8 cellular contexts compared by ENCODE assay signal in the genomic region with DNA sequence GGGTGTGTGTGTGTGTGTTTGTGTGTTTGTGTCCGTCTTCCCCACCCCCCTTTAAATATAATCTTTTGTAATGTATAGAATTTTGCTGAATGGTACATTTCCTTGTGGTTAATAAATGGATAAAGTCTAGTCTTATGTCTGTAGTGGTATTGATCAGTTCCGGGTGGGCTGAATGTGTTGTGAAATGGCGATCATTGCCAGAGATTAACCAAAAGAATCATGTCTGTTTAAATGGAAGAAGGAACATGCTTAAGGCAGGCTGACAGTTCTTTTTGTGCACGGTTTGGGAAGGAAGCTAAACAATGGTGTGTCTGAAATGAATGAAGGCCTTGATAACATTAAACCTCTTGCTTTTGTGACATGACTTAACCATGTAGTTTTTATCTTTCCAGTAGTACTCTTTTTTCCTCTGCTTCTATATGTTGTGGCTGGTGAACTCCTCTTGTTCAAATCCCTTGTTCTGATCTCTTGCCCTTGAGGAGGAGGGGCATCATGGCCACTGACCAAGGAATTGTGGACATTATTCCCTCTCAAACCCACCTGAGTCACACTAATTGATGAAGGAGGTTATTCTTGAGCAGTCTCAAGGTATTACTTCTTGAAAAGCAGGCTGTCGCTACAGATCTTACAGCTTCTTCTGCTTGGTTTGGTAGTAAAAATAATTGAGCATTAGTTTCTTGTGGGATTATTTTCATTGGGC. TPM values are rescaled to one million over a fixed set of nuclear protein-coding genes. Genes with fewer than 3 reads are reported as not detected.
DNase-seq lines count a peak whose midpoint lies in the region; ATAC-seq and TF ChIP-seq lines count a peak whose summit lies in the region.

No MANE protein-coding gene starts in this region.

- H3K4me1 ChIP-seq in Caco-2: peaks cover 10% of the 10 kb centered on the region; the same call in 1 of the 2 replicates
- H3K4me1 ChIP-seq in MM.1S (ENCODE audit: low read length): peaks cover 6% of the 10 kb centered on the region; the same call in 1 of the 2 replicates
- peaks cover 8 to 46% of the 10 kb centered on the region in 2 donors for H3K4me1 ChIP-seq in duodenal mucosa (ENCODE audit: control insufficient read depth in 1 of 2, insufficient read depth in 2 of 2, low read length in 2 of 2)

- no peaks in the 10 kb centered on the region for H3K9me3 Mint-ChIP-seq in Caco-2 (ENCODE audit: unreplicated experiment)
- no peaks in the 10 kb centered on the region for H3K9me3 Mint-ChIP-seq in natural killer cell

- H3K27ac Mint-ChIP-seq in Caco-2 (ENCODE audit: unreplicated experiment) (no peak overlapping the region), natural killer cell (peak overlapping the region in 1 of 2 donors; percentile 37)

- H3K4me1 Mint-ChIP-seq in Caco-2 (ENCODE audit: low read depth, unreplicated experiment): peaks cover 26% of the 10 kb centered on the region
- H3K4me1 Mint-ChIP-seq in natural killer cell: peaks cover 59 to 66% of the 10 kb centered on the region in 2 donors

- intact Hi-C loops in Caco-2 (cut with micrococcal nuclease; ENCODE audit: unreplicated experiment): loop anchor here (5.0 kb wide), 1 partner anchor 66 kb away; no protein-coding TSS in a partner anchor
- intact Hi-C loops in natural killer cell (cut with micrococcal nuclease): no loop called here

- POLR2A ChIA-PET in Caco-2 (lab: Charles Lee): no interaction called here

- no peak for ATAC-seq in natural killer cell
- no peak for ATAC-seq in GM21381 (IDR thresholded peaks at IDR 0.05; ENCODE audit: unreplicated experiment)
- no peak for ATAC-seq in HG02623 (IDR thresholded peaks at IDR 0.05; ENCODE audit: unreplicated experiment)

- H3K36me3 Mint-ChIP-seq in Caco-2 (ENCODE audit: insufficient read depth, unreplicated experiment) (peaks cover 14% of the 10 kb centered on the region), natural killer cell (no peaks in the 10 kb centered on the region)

- H3K4me3 ChIP-seq in Caco-2 (ENCODE audit: low read depth, low read length) (peak overlapping the region; percentile 56), MM.1S (ENCODE audit: low read length) (no peak overlapping the region), duodenal mucosa (ENCODE audit: low read depth in 1 of 2, low read length in 2 of 2) (peak overlapping the region; percentile 74 to 85)

- H3K9ac ChIP-seq in MM.1S (ENCODE audit: low read length) (no peak overlapping the region), duodenal mucosa (ENCODE audit: low read depth in 1 of 2, low read length in 2 of 2) (peak overlapping the region; percentile 21 to 55)

- H3K9me3 ChIP-seq in Caco-2: no peaks in the 10 kb centered on the region
- H3K9me3 ChIP-seq in MM.1S (replicated peaks; ENCODE audit: insufficient read depth, low read length): no peaks in the 10 kb centered on the region
- H3K9me3 ChIP-seq in duodenal mucosa (ENCODE audit: control insufficient read depth in 1 of 2, low read length in 2 of 2): no peaks in the 10 kb centered on the region

- H3K36me3 ChIP-seq in Caco-2 (ENCODE audit: control insufficient read depth, insufficient read depth, low read length): no peaks in the 10 kb centered on the region
- H3K36me3 ChIP-seq in MM.1S (replicated peaks; ENCODE audit: insufficient read depth, low read length): no peaks in the 10 kb centered on the region
- no peaks in the 10 kb centered on the region for H3K36me3 ChIP-seq in duodenal mucosa (ENCODE audit: control insufficient read depth in 1 of 2, insufficient read depth in 2 of 2, low read length in 2 of 2)

- TF ChIP-seq CTCF in Caco-2 (IDR thresholded peaks at IDR 0.05; ENCODE audit: insufficient read depth in 1 of 2, low read depth in 1 of 2, low read length in 1 of 2, severe bottlenecking in 1 of 2, unreplicated experiment in 1 of 2) (no peak), MM.1S (IDR thresholded peaks at IDR 0.05; ENCODE audit: low read length) (no peak), natural killer cell (IDR thresholded peaks at IDR 0.05) (no peak), GM20000 (IDR thresholded peaks at IDR 0.05; ENCODE audit: extremely low read depth, missing control alignments) (no peak)

- peak overlapping the region; percentile 89; the same call in 1 of the 2 replicates for H3K4me2 ChIP-seq in MM.1S (ENCODE audit: low read depth, low read length)

- no TSS peak for BruUV-seq in Caco-2 (replicated peaks; lab: Mats Ljungman, UMichigan)

- H3K4me3 Mint-ChIP-seq in Caco-2 (ENCODE audit: unreplicated experiment): peak overlapping the region; percentile 99
- peak overlapping the region; percentile 96 for H3K4me3 Mint-ChIP-seq in natural killer cell

- no peak for DNase-seq in Caco-2
- DNase-seq in MM.1S: no peak
- DNase-seq in natural killer cell: no peak
- DNase-seq in activated gamma-delta T cell (lab: John Stamatoyannopoulos, UW): no peak
- no peak for DNase-seq in GM20000 (ENCODE audit: low spot score)

- H3K27ac ChIP-seq in MM.1S (ENCODE audit: low read length) (no peak overlapping the region), duodenal mucosa (ENCODE audit: low read depth, low read length) (no peak overlapping the region)

- H3F3A ChIP-seq in MM.1S (ENCODE audit: insufficient read depth, low read length): peaks cover 13% of the 10 kb centered on the region; the same call in 1 of the 2 replicates

- H2AFZ ChIP-seq in MM.1S (ENCODE audit: low read length): no peak overlapping the region

- H4K20me1 ChIP-seq in MM.1S (ENCODE audit: insufficient read depth, low read length): no peaks in the 10 kb centered on the region

- H3K27me3 ChIP-seq in Caco-2 (replicated peaks; ENCODE audit: control insufficient read depth, insufficient read depth, low read length) (no peaks in the 10 kb centered on the region), MM.1S (replicated peaks; ENCODE audit: insufficient read depth, low read length) (peaks cover 8% of the 10 kb centered on the region), duodenal mucosa (ENCODE audit: control insufficient read depth in 1 of 2, insufficient read depth in 2 of 2, low read length in 2 of 2) (no peaks in the 10 kb centered on the region)

- no peaks in the 10 kb centered on the region for H3K9me2 ChIP-seq in MM.1S (replicated peaks; ENCODE audit: insufficient read depth, low read length)

- H3K27me3 Mint-ChIP-seq in Caco-2 (ENCODE audit: insufficient read depth, unreplicated experiment) (no peaks in the 10 kb centered on the region), natural killer cell (ENCODE audit: low read depth in 2 of 2) (peaks cover 0 to 1% of the 10 kb centered on the region in 2 donors)

- CTCF ChIA-PET in Caco-2 (lab: Charles Lee): no interaction called here

- H3K79me2 ChIP-seq in MM.1S (ENCODE audit: low read length): peaks cover 23% of the 10 kb centered on the region

RNA-seq across cellular contexts. Expression of gene ACVR2A, which starts 1.7 kb away (rescaled TPM):
- total RNA-seq in Caco-2 (2022) (15.7 and 16.4 TPM in 2 replicates), natural killer cell (10 to 100 TPM; 14.7 to 16.7 (median 16.2) TPM)
